ENCODE assay signal across 8 cellular contexts in genomic region chr4:83109480-83110221, GRCh38. TPM values are rescaled to one million over a fixed set of nuclear protein-coding genes. Genes with fewer than 3 reads are reported as not detected.
A peak's percentile ranks its signal among the peaks of the same experiment; 100 is the strongest.
DNase-seq lines count a peak whose midpoint lies in the region; TF ChIP-seq lines count a peak whose summit lies in the region.

No MANE protein-coding gene starts in this region.

- H3K23ac ChIP-seq in mesendoderm (ENCODE audit: low read length): no peak overlapping the region

- no peak overlapping the region for H4K5ac ChIP-seq in mesendoderm (ENCODE audit: low read length)

- H3K27ac ChIP-seq in MM.1S (ENCODE audit: low read length) (peak overlapping the region; percentile 57; the same call in 1 of the 2 replicates), VCaP (peak overlapping the region; percentile 70), mesendoderm (ENCODE audit: low read depth, low read length) (peak overlapping the region; percentile 78), stomach smooth muscle (ENCODE audit: low read length) (no peak overlapping the region)

- H3K4me3 ChIP-seq in H7 (ENCODE audit: insufficient read depth, low read depth, low read length): peak overlapping the region; percentile 58
- H3K4me3 ChIP-seq in MM.1S (ENCODE audit: low read length): peak overlapping the region; percentile 67
- H3K4me3 ChIP-seq in mesendoderm (ENCODE audit: low read length): peak overlapping the region; percentile 39
- H3K4me3 ChIP-seq in stomach smooth muscle (ENCODE audit: low read length in 2 of 2): peak overlapping the region; percentile 78 to 82

- POLR2A ChIA-PET in GM10248 (lab: Yijun Ruan, JAX): interaction anchor here (0.6 kb wide), 1 partner anchor 63 kb away, joined by 4 read pairs; no protein-coding TSS in a partner anchor

- H3K18ac ChIP-seq in mesendoderm (ENCODE audit: low read length): peak overlapping the region; percentile 77

- peak overlapping the region; percentile 65 for H4K8ac ChIP-seq in mesendoderm (ENCODE audit: low read depth, low read length)

- H3K4me1 ChIP-seq in MM.1S (ENCODE audit: low read length) (peaks cover 23% of the 10 kb centered on the region), mesendoderm (ENCODE audit: control insufficient read depth, low read depth, low read length) (no peaks in the 10 kb centered on the region), stomach smooth muscle (ENCODE audit: control insufficient read depth, insufficient read depth, low read length) (peaks cover 11% of the 10 kb centered on the region)

- peak overlapping the region; percentile 97 for H3K4ac ChIP-seq in mesendoderm (ENCODE audit: low read depth, low read length)

- H4K20me1 ChIP-seq in MM.1S (ENCODE audit: insufficient read depth, low read length): no peaks in the 10 kb centered on the region

- no CpG with 5 or more reads among the region's 64 CpGs for WGBS in mesendoderm (ENCODE audit: extremely low coverage, insufficient coverage, low lambda C conversion rate)

- peak overlapping the region; percentile 72 for H3K4me2 ChIP-seq in MM.1S (ENCODE audit: low read depth, low read length)
- H3K4me2 ChIP-seq in mesendoderm (ENCODE audit: low read length): peak overlapping the region; percentile 22

- no peak overlapping the region for H2AK5ac ChIP-seq in mesendoderm (ENCODE audit: low read length)

- DNase-seq in GM10248 (ENCODE audit: extremely low spot score) (peak; percentile 42), H7 (peak; percentile 81), MM.1S (peak; percentile 45), ecto neural progenitor cell (ENCODE audit: low spot score) (peak; percentile 76), mesendoderm (peak; percentile 82), NCI-H2107 treated with DMSO at 0.1 percent for 48 hours (lab: John Stamatoyannopoulos, UW; ENCODE audit: unreplicated experiment) (no peak)

- no peak overlapping the region for H2BK5ac ChIP-seq in mesendoderm (ENCODE audit: low read length)

- H3K27me3 ChIP-seq in H7 (ENCODE audit: control insufficient read depth, insufficient read depth, low read length): peaks cover 11% of the 10 kb centered on the region
- no peaks in the 10 kb centered on the region for H3K27me3 ChIP-seq in MM.1S (replicated peaks; ENCODE audit: insufficient read depth, low read length)
- no peaks in the 10 kb centered on the region for H3K27me3 ChIP-seq in mesendoderm (ENCODE audit: insufficient read depth, low read length, poor library complexity)
- no peaks in the 10 kb centered on the region for H3K27me3 ChIP-seq in stomach smooth muscle (ENCODE audit: control insufficient read depth in 1 of 2, insufficient read depth in 2 of 2, low read length in 2 of 2)

- no peaks in the 10 kb centered on the region for H3K9me2 ChIP-seq in MM.1S (replicated peaks; ENCODE audit: insufficient read depth, low read length)

- H3K36me3 ChIP-seq in H7 (replicated peaks; ENCODE audit: control insufficient read depth, insufficient read depth, low read length) (no peaks in the 10 kb centered on the region), MM.1S (replicated peaks; ENCODE audit: insufficient read depth, low read length) (no peaks in the 10 kb centered on the region), mesendoderm (ENCODE audit: control insufficient read depth, insufficient read depth, low read length) (no peaks in the 10 kb centered on the region), stomach smooth muscle (ENCODE audit: control insufficient read depth in 2 of 2, insufficient read depth in 2 of 2, low read length in 2 of 2) (no peaks in the 10 kb centered on the region)

- H3K79me1 ChIP-seq in mesendoderm (ENCODE audit: low read length): no peaks in the 10 kb centered on the region

- H3K9me3 ChIP-seq in MM.1S (replicated peaks; ENCODE audit: insufficient read depth, low read length) (no peaks in the 10 kb centered on the region), stomach smooth muscle (ENCODE audit: control insufficient read depth in 2 of 2, low read length in 2 of 2) (no peaks in the 10 kb centered on the region)

- peak overlapping the region; percentile 62 for H2AFZ ChIP-seq in MM.1S (ENCODE audit: low read length)

- peak overlapping the region; percentile 51 for H3K56ac ChIP-seq in mesendoderm (ENCODE audit: low read length)

- TF ChIP-seq CTCF in GM10248 (IDR thresholded peaks at IDR 0.05; ENCODE audit: control extremely low read depth, extremely low read depth, low read depth, missing control alignments) (no peak), MM.1S (IDR thresholded peaks at IDR 0.05; ENCODE audit: low read length) (no peak), VCaP (conservative IDR thresholded peaks at IDR 0.05) (no peak)

- peaks cover 27% of the 10 kb centered on the region for H3F3A ChIP-seq in MM.1S (ENCODE audit: insufficient read depth, low read length)

- H3K9ac ChIP-seq in MM.1S (ENCODE audit: low read length) (peak overlapping the region; percentile 46), mesendoderm (ENCODE audit: low read length) (peak overlapping the region; percentile 31), stomach smooth muscle (ENCODE audit: low read length in 2 of 2) (peak overlapping the region in 1 of 2 donors; percentile 55)

- H3K79me2 ChIP-seq in MM.1S (ENCODE audit: low read length) (no peaks in the 10 kb centered on the region), mesendoderm (ENCODE audit: control insufficient read depth, insufficient read depth, low read length) (no peaks in the 10 kb centered on the region)

- no peak overlapping the region for H2BK15ac ChIP-seq in mesendoderm (replicated peaks; ENCODE audit: low read depth)

- peak overlapping the region; percentile 79 for H2BK120ac ChIP-seq in mesendoderm (ENCODE audit: low read depth, low read length)

- CTCF ChIA-PET in GM10248 (lab: Yijun Ruan, JAX): interaction anchor here (0.6 to 3.1 kb wide), 34 partner anchors 8 to 310 kb away, joined by 3 to 15 read pairs (median 4); partner anchors contain the start of genes COPS4 and LIN54

RNA-seq across cellular contexts. Expression of gene PLAC8, which starts 4.9 kb away (rescaled TPM):
- 0.41 and 3.4 TPM in 2 replicates for total RNA-seq in H7 (2014; rRNA removed; shearing (Covaris generic))
- 3.6 TPM for polyA plus RNA-seq in mesendoderm (2013, experiment 1 of 2)
- polyA plus RNA-seq in mesendoderm (2013, experiment 2 of 2): 3.0 TPM
